ENCODE assay signal across 8 cellular contexts in the genomic region with DNA sequence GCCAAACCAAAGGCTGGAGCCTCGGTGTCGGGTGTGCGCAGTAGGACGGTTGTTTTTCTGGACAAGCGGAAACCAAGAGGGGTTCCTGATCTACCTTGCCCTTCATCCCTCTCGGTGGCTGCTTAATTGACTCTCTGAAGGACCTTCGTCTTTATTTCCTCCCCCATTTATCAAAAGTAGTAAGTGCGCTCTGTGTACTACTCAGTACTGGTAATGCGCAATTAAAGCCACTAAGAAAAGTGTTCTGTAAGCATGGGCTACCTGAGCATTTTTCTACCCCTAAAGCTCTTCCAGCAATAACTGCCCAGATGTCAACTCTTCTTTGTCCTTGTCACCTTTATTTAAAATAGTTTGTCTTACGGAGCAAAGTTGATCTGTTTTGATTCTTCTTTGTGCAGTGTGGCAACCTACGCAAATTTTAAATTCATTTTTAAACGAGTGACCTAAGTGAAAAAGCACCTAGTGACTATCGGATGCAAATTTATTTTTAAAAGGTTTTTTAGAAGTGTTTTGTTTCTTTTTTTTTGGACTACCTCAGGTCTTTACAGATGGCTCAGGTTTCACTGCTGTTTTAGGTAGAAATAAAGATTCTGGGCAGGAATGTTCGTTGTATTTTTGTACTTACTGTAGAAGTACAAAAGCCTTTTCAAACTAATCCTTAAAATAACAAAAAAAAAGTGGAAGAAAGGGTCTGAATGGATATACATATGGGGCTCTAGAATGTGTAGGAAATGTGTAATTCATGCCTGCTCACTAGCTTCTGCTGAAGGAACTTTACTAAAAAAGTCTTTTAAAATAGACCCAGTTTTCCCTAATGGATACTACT. TPM values are rescaled to one million over a fixed set of nuclear protein-coding genes. Genes with fewer than 3 reads are reported as not detected.
DNase-seq lines count a peak whose midpoint lies in the region; ATAC-seq and TF ChIP-seq lines count a peak whose summit lies in the region.

No MANE protein-coding gene starts in this region.

- no peaks in the 10 kb centered on the region for H3K36me3 ChIP-seq in right atrium auricular region

- no peak for DNase-seq in activated naive CD4-positive, alpha-beta T cell (lab: John Stamatoyannopoulos, UW)
- DNase-seq in T-helper 17 cell (no peak), right atrium auricular region (ENCODE audit: low spot score) (no peak)
- no peak for DNase-seq in activated CD4-positive, CD25-positive, alpha-beta regulatory T cell (lab: John Stamatoyannopoulos, UW)

- no peaks in the 10 kb centered on the region for H3K27me3 Mint-ChIP-seq in activated naive CD4-positive, alpha-beta T cell treated with anti-CD3 and anti-CD28 coated beads, Interleukin-2, amount 50 U/mL, for 24 hours
- no peaks in the 10 kb centered on the region for H3K27me3 Mint-ChIP-seq in T-helper 17 cell

- H3K4me3 ChIP-seq in right atrium auricular region: peak overlapping the region; percentile 66 to 70
- H3K4me3 ChIP-seq in skin epidermis: peak overlapping the region; percentile 55 to 97 (median 90)

- TF ChIP-seq CTCF in right atrium auricular region (IDR thresholded peaks at IDR 0.05): no peak

- no peaks in the 10 kb centered on the region for H3K27me3 ChIP-seq in right atrium auricular region

- peak overlapping the region; percentile 82 for H3K27ac Mint-ChIP-seq in activated naive CD4-positive, alpha-beta T cell treated with anti-CD3 and anti-CD28 coated beads, Interleukin-2, amount 50 U/mL, for 24 hours
- H3K27ac Mint-ChIP-seq in T-helper 17 cell: peak overlapping the region; percentile 98

- H3K4me1 Mint-ChIP-seq in activated naive CD4-positive, alpha-beta T cell treated with anti-CD3 and anti-CD28 coated beads, Interleukin-2, amount 50 U/mL, for 24 hours: peaks cover 44% of the 10 kb centered on the region
- peaks cover 27% of the 10 kb centered on the region for H3K4me1 Mint-ChIP-seq in T-helper 17 cell

- H3K36me3 Mint-ChIP-seq in activated naive CD4-positive, alpha-beta T cell treated with anti-CD3 and anti-CD28 coated beads, Interleukin-2, amount 50 U/mL, for 24 hours: peaks cover 4% of the 10 kb centered on the region
- no peaks in the 10 kb centered on the region for H3K36me3 Mint-ChIP-seq in T-helper 17 cell (ENCODE audit: low read depth)

- ATAC-seq in T-helper 17 cell (peak; percentile 8), HG02970 (IDR thresholded peaks at IDR 0.05; ENCODE audit: low FRiP score, unreplicated experiment) (no peak), HG02973 (IDR thresholded peaks at IDR 0.05; ENCODE audit: unreplicated experiment) (no peak)

- H3K4me3 Mint-ChIP-seq in activated naive CD4-positive, alpha-beta T cell treated with anti-CD3 and anti-CD28 coated beads, Interleukin-2, amount 50 U/mL, for 24 hours: peak overlapping the region; percentile 93
- peak overlapping the region; percentile 95 for H3K4me3 Mint-ChIP-seq in T-helper 17 cell

- H3K9me3 ChIP-seq in T-helper 17 cell (ENCODE audit: control insufficient read depth, low read length, poor library complexity, severe bottlenecking) (no peaks in the 10 kb centered on the region), right atrium auricular region (no peaks in the 10 kb centered on the region)

- no peaks in the 10 kb centered on the region for H3K9me3 Mint-ChIP-seq in activated naive CD4-positive, alpha-beta T cell treated with anti-CD3 and anti-CD28 coated beads, Interleukin-2, amount 50 U/mL, for 24 hours

- peak overlapping the region; percentile 94 to 95 for H3K27ac ChIP-seq in right atrium auricular region
- peak overlapping the region in 15 of 21 experiments; percentile 77 to 95 (median 84) for H3K27ac ChIP-seq in skin epidermis

- peaks cover 0 to 34% of the 10 kb centered on the region in 2 donors for H3K4me1 ChIP-seq in right atrium auricular region

RNA-seq across cellular contexts. Expression of a gene that starts 2.0 kb away (rescaled TPM):
- total RNA-seq in T-helper 17 cell: 10 to 100 TPM; 60.5 to 74.3 TPM
- total RNA-seq in right atrium auricular region: 10 to 100 TPM; 10.6 to 13.6 TPM

Comparison
In these comparisons a context has a peak if more than half of its experiments do, and no peak if none do; other contexts are left out.
1. RNA of a gene that starts 2.0 kb away (total RNA-seq): 60.5 to 74.3 TPM in T-helper 17 cell; 10.6 to 13.6 TPM in right atrium auricular region; every median in the first group is over 4 times any median in the second.